ENCODE assay signal across 8 cellular contexts in the genomic region with DNA sequence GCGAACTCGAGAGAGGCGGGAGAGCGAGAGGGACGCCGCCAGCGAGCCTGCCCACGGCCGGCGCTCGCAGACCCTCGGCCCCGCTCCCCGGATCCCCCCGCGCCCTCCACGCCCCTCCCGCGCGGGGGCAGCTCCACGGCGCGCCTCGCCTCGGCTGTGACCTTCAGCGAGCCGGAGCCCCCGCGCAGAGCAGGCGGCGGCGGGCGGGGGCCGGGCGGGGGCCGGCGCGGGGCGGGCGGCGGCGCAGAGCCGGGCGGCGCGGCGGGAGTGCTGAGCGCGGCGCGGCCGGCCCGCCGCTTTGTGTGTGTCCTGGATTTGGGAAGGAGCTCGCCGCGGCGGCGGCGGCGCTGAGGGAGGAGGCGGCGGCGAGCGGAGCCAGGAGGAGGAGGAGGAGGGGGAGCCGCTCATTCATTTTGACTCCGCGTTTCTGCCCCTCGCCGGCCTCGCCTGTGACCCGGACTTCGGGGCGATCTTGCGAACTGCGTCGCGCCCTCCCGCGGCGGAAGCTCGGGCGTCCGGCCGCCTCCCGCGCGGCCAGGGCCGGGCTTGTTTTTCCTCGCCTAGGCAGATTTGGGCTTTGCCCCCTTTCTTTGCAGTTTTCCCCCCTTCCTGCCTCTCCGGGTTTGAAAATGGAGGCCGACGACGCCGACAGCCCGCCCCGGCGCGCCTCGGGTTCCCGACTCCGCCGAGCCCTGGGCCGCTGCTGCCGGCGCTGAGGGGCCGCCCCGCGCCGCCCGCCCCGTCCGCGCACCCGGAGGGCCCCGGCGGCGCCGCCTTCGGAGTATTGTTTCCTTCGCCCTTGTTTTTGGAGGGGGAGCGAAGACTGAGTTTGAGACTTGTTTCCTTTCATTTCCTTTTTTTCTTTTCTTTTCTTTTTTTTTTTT. TPM values are rescaled to one million over a fixed set of nuclear protein-coding genes. Genes with fewer than 3 reads are reported as not detected.
A peak's percentile ranks its signal among the peaks of the same experiment; 100 is the strongest.
DNase-seq lines count a peak whose midpoint lies in the region; ATAC-seq and TF ChIP-seq lines count a peak whose summit lies in the region.

No MANE protein-coding gene starts in this region.

- no peaks in the 10 kb centered on the region for H3K36me3 Mint-ChIP-seq in WTC11

- CTCF ChIA-PET in WTC11 (lab: Charles Lee), result interaction anchor here (0.8 to 3.7 kb wide), 7 partner anchors 9 to 456 kb away, joined by 3 to 33 read pairs (median 5); partner anchors contain the start of gene SYNM

- POLR2A ChIA-PET in WTC11 (lab: Charles Lee), result interaction anchor here (0.5 to 2.0 kb wide), 7 partner anchors 9 to 168 kb away, joined by 3 to 4 read pairs (median 3); no protein-coding TSS in a partner anchor

- peak overlapping the region; percentile 93; the same call in 1 of the 2 replicates for H3K27ac Mint-ChIP-seq in WTC11

- peak; percentile 59 for DNase-seq in D341Med (ENCODE audit: low spot score)
- peak; percentile 43 for DNase-seq in HT1080 (ENCODE audit: low read depth)
- DNase-seq in WTC11 (ENCODE audit: low spot score), result peak; percentile 57
- DNase-seq in colonic mucosa, result peak; percentile 47
- peak; percentile 64 to 90 for DNase-seq in left lung
- peak in 2 of 3 experiments; percentile 23 to 47 for DNase-seq in stimulated activated CD4-positive, alpha-beta T cell treated with anti-CD3 and anti-CD28 coated beads, TNF-alpha, amount 100 ng/mL, for 4 hours (ENCODE audit: low read depth in 3 of 3)
- DNase-seq in DMS79 treated with DMSO at 0.1 percent for 48 hours (lab: John Stamatoyannopoulos, UW), result no peak

- H3K4me1 ChIP-seq in colonic mucosa (no peaks in the 10 kb centered on the region), left lung (peaks cover 4 to 36% of the 10 kb centered on the region in 2 donors)

- H3K36me3 ChIP-seq in colonic mucosa (no peaks in the 10 kb centered on the region), left lung (no peaks in the 10 kb centered on the region)

- H3K9me3 Mint-ChIP-seq in WTC11, result no peaks in the 10 kb centered on the region

- TF ChIP-seq CTCF in WTC11 (IDR thresholded peaks at IDR 0.05) (no peak), colonic mucosa (IDR thresholded peaks at IDR 0.05) (no peak), left lung (IDR thresholded peaks at IDR 0.05) (no peak)

- H3K27ac ChIP-seq in colonic mucosa (peak overlapping the region; percentile 89), left lung (peak overlapping the region; percentile 89 to 92)

- peaks cover 34% of the 10 kb centered on the region for H3K4me1 Mint-ChIP-seq in WTC11

- H3K27me3 ChIP-seq in colonic mucosa (no peaks in the 10 kb centered on the region), left lung (peaks cover 5 to 59% of the 10 kb centered on the region in 2 donors)

- intact Hi-C loops in colonic mucosa (cut with DNase I), result no loop called here
- intact Hi-C loops in left lung (cut with DNase I), result no loop called here

- peak overlapping the region; percentile 86 to 87 for H3K9ac ChIP-seq in colonic mucosa (ENCODE audit: low read depth in 2 of 2, low read length in 2 of 2)

- H3K27me3 Mint-ChIP-seq in WTC11 (ENCODE audit: low read depth), result no peaks in the 10 kb centered on the region; the same call in 1 of the 2 replicates

- peak overlapping the region; percentile 78 for H3K4me3 Mint-ChIP-seq in WTC11

- H3K4me3 ChIP-seq in colonic mucosa (peak overlapping the region; percentile 85), left lung (peak overlapping the region; percentile 84 to 86)

- H3K9me3 ChIP-seq in colonic mucosa (no peaks in the 10 kb centered on the region), left lung (no peaks in the 10 kb centered on the region)

- peak; percentile 23 for ATAC-seq in GM21381 (IDR thresholded peaks at IDR 0.05; ENCODE audit: unreplicated experiment)
- no peak; the same call in 1 of the 2 replicates for ATAC-seq in WTC11
- peak; percentile 1 for ATAC-seq in left lung

TF ChIP-seq in WTC11, 78 proteins besides CTCF, POLR2A, EP300 and RAD21:
- TF ChIP-seq ZNF263 (CRISPR knock-in tag; IDR thresholded peaks at IDR 0.05; ENCODE audit: low read depth) (peak; percentile 56; the same call in 1 of the 2 replicates), TP53 (CRISPR knock-in tag; IDR thresholded peaks at IDR 0.05) (no peak), FOXP1 (CRISPR knock-in tag; IDR thresholded peaks at IDR 0.05; ENCODE audit: borderline replicate concordance) (no peak), ATF3 (CRISPR knock-in tag; conservative IDR thresholded peaks at IDR 0.05) (no peak), JAZF1 (CRISPR knock-in tag; IDR thresholded peaks at IDR 0.05) (no peak)
- TF ChIP-seq, protein P1, sequence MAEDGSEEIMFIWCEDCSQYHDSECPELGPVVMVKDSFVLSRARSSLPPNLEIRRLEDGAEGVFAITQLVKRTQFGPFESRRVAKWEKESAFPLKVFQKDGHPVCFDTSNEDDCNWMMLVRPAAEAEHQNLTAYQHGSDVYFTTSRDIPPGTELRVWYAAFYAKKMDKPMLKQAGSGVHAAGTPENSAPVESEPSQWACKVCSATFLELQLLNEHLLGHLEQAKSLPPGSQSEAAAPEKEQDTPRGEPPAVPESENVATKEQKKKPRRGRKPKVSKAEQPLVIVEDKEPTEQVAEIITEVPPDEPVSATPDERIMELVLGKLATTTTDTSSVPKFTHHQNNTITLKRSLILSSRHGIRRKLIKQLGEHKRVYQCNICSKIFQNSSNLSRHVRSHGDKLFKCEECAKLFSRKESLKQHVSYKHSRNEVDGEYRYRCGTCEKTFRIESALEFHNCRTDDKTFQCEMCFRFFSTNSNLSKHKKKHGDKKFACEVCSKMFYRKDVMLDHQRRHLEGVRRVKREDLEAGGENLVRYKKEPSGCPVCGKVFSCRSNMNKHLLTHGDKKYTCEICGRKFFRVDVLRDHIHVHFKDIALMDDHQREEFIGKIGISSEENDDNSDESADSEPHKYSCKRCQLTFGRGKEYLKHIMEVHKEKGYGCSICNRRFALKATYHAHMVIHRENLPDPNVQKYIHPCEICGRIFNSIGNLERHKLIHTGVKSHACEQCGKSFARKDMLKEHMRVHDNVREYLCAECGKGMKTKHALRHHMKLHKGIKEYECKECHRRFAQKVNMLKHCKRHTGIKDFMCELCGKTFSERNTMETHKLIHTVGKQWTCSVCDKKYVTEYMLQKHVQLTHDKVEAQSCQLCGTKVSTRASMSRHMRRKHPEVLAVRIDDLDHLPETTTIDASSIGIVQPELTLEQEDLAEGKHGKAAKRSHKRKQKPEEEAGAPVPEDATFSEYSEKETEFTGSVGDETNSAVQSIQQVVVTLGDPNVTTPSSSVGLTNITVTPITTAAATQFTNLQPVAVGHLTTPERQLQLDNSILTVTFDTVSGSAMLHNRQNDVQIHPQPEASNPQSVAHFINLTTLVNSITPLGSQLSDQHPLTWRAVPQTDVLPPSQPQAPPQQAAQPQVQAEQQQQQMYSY (CRISPR knock-in tag; IDR thresholded peaks at IDR 0.05), result peak; percentile 30; the same call in 1 of the 2 replicates
TF ChIP-seq in WTC11: peak in this region for 2.

RNA-seq across cellular contexts. Expression of gene IGF1R, which starts 0.6 kb away (rescaled TPM):
- 9.0 and 13.4 TPM in 2 replicates for total RNA-seq in HT1080 (2014; rRNA removed; shearing (Covaris generic))
- polyA plus RNA-seq in HT1080 (2015; cell fraction: cytosol; rRNA removed), result 10.1 and 13.0 TPM in 2 replicates
- 26.9 and 29.7 TPM in 2 replicates for polyA plus RNA-seq in HT1080 (2015; cell fraction: nucleus; rRNA removed)
- total RNA-seq in WTC11 (2021), result 116 to 125 TPM (median 120 TPM) in 3 replicates
- 10 to 100 TPM; 35.0 to 37.0 TPM for total RNA-seq in colonic mucosa
- 10 to 100 TPM; 38.7 to 41.0 TPM for total RNA-seq in left lung
